Comparison of ENCODE assay signal across 15 cellular contexts in genomic region chr6:99993146-99993532, GRCh38. TPM values are rescaled to one million over a fixed set of nuclear protein-coding genes. Genes with fewer than 3 reads are reported as not detected.
A peak's percentile ranks its signal among the peaks of the same experiment; 100 is the strongest.
DNase-seq lines count a peak whose midpoint lies in the region; ATAC-seq and TF ChIP-seq lines count a peak whose summit lies in the region.
"Had no signal": no experiment of that assay in that cellular context is flagged by ENCODE, and none has a peak within 500 bp of the region (broad histone marks: within the 10 kb centered on the region; RNA-seq: fewer than 3 reads in every experiment).

No MANE protein-coding gene starts in this region.

- no peak overlapping the region for H3K9ac ChIP-seq in Karpas-422 (ENCODE audit: low read length)

- H3K4me1 Mint-ChIP-seq in osteocyte (ENCODE audit: unreplicated experiment) = peaks cover 13% of the 10 kb centered on the region

- no peaks in the 10 kb centered on the region for H4K20me1 ChIP-seq in Karpas-422 (ENCODE audit: insufficient read depth, low read depth, low read length)

- H3K36me3 Mint-ChIP-seq in osteocyte (ENCODE audit: unreplicated experiment) = no peaks in the 10 kb centered on the region

- H3K4me3 ChIP-seq in AG09309 (ENCODE audit: control insufficient read depth, low read depth, low read length) (peak overlapping the region; percentile 31), Karpas-422 (ENCODE audit: low read length) (no peak overlapping the region), iPS-11a (ENCODE audit: low read depth, low read length) (peak overlapping the region; percentile 38)

- peak overlapping the region; percentile 74 for H3K4me3 Mint-ChIP-seq in osteocyte (ENCODE audit: unreplicated experiment)

- DNase-seq in AG09309 (ENCODE audit: low read depth) = no peak
- peak; percentile 29 for DNase-seq in Karpas-422
- no peak for DNase-seq in osteocyte (ENCODE audit: extremely low spot score, unreplicated experiment)
- no peak for DNase-seq in stimulated activated CD4-positive, alpha-beta T cell treated with anti-CD3 and anti-CD28 coated beads, Interleukin-2, amount 100 ng/mL, for 48 hours
- no peak for DNase-seq in GDM1 (lab: John Stamatoyannopoulos, UW)
- DNase-seq: effector CD4-positive, alpha-beta T cell; NCI-H1417 treated with DMSO at 0.1 percent for 48 hours; NCI-H2171 treated with DMSO at 0.1 percent for 48 hours; spleen; stimulated activated naive CD4-positive, alpha-beta T cell had no signal

- H3K36me3 ChIP-seq in Karpas-422 (ENCODE audit: insufficient read depth, low read length) = no peaks in the 10 kb centered on the region
- H3K36me3 ChIP-seq: spleen had no signal

- no peak overlapping the region for H3K4me2 ChIP-seq in Karpas-422 (ENCODE audit: low read depth, low read length, poor library complexity, severe bottlenecking)

- H3K27me3 Mint-ChIP-seq in osteocyte (ENCODE audit: unreplicated experiment) = peaks cover 67% of the 10 kb centered on the region

- no peak overlapping the region for H2AFZ ChIP-seq in Karpas-422 (ENCODE audit: low read length)

- no peak for TF ChIP-seq CTCF in AG09309 (IDR thresholded peaks at IDR 0.05; ENCODE audit: control insufficient read depth, insufficient read depth, low read depth, low read length, missing control alignments)
- TF ChIP-seq CTCF in osteocyte (IDR thresholded peaks at IDR 0.05) = no peak

- no peak overlapping the region for H3K27ac ChIP-seq in Karpas-422 (ENCODE audit: low read length)
- H3K27ac ChIP-seq: spleen had no signal

- H3K27ac Mint-ChIP-seq in osteocyte (ENCODE audit: unreplicated experiment) = peak overlapping the region; percentile 16

- no peaks in the 10 kb centered on the region for H3K9me3 Mint-ChIP-seq in osteocyte (ENCODE audit: unreplicated experiment)

- no peaks in the 10 kb centered on the region for H3K9me2 ChIP-seq in Karpas-422 (replicated peaks; ENCODE audit: insufficient read depth, low read length)

- H3K27me3 ChIP-seq in Karpas-422 (ENCODE audit: low read length) = no peaks in the 10 kb centered on the region

- H3K4me1 ChIP-seq in Karpas-422 (ENCODE audit: low read length) = no peaks in the 10 kb centered on the region

- H3K79me2 ChIP-seq in Karpas-422 (ENCODE audit: low read length) = no peaks in the 10 kb centered on the region

- no peaks in the 10 kb centered on the region for H3K9me3 ChIP-seq in Karpas-422 (ENCODE audit: low read length)
- H3K9me3 ChIP-seq: spleen had no signal

- no peak for ATAC-seq in GM21360 (IDR thresholded peaks at IDR 0.05; ENCODE audit: unreplicated experiment)
- ATAC-seq in GM21528 (IDR thresholded peaks at IDR 0.05; ENCODE audit: low FRiP score, unreplicated experiment) = no peak

RNA-seq across cellular contexts. Expression of gene MCHR2, which starts 0.9 kb away (rescaled TPM):
- total RNA-seq in Karpas-422 (2014; rRNA removed; shearing (Covaris generic); ENCODE audit: low replicate concordance) = not detected in 2 replicates
- total RNA-seq in osteocyte = not detected in 2 replicates
- total RNA-seq: lung microvascular endothelial cell, RPMI7951, spleen had no signal
